In genomic region chr10:89352039-89352597, GRCh38 we compare ENCODE assay signal across 9 cellular contexts. TPM values are rescaled to one million over a fixed set of nuclear protein-coding genes. Genes with fewer than 3 reads are reported as not detected.
DNase-seq lines count a peak whose midpoint lies in the region; ATAC-seq, FAIRE-seq and TF ChIP-seq lines count a peak whose summit lies in the region.
"Had no signal": no experiment of that assay in that cellular context is flagged by ENCODE, and none has a peak within 500 bp of the region (broad histone marks: within the 10 kb centered on the region; RNA-seq: fewer than 3 reads in every experiment).

No MANE protein-coding gene starts in this region.

- H3K27ac ChIP-seq in K562 (ENCODE audit: extremely low read depth, low read depth, low read length) (peak overlapping the region; percentile 66), left lung (peak overlapping the region; percentile 76 to 94)

- no peaks in the 10 kb centered on the region for H3K79me2 ChIP-seq in K562 (ENCODE audit: control insufficient read depth, insufficient read depth, low read length)

- no peaks in the 10 kb centered on the region for H3K27me3 ChIP-seq in K562 (ENCODE audit: control insufficient read depth in 2 of 2, insufficient read depth in 2 of 2, low read length in 2 of 2)
- no peaks in the 10 kb centered on the region for H3K27me3 ChIP-seq in left lung

- whole genome bisulfite sequencing in K562 (ENCODE audit: insufficient coverage, low coverage, missing lambda C conversion rate), result 9% methylated on average over 6 of the region's 6 CpGs

- TF ChIP-seq EP300 in K562 (IDR thresholded peaks at IDR 0.05; ENCODE audit: low read length), result no peak

- H4K20me1 ChIP-seq in K562 (replicated peaks; ENCODE audit: control insufficient read depth, insufficient read depth, low read length), result no peaks in the 10 kb centered on the region

- no peak for TF ChIP-seq POLR2A in K562 (conservative IDR thresholded peaks at IDR 0.05)

- peak overlapping the region in 1 of 2 experiments; percentile 12; a peak in 1 of 4 replicates for H3K9ac ChIP-seq in K562 (ENCODE audit: insufficient read depth in 1 of 2, low read depth in 2 of 2, low read length in 2 of 2)

- DNase-seq in AG10803 (ENCODE audit: low read depth) (peak; percentile 99), K562 (ENCODE audit: extremely low read depth in 1 of 4, low spot score in 3 of 4) (peak in 2 of 4 experiments; percentile 22 to 35), left lung (peak in 1 of 2 donors; percentile 64), urothelium cell line (ENCODE audit: low spot score) (peak; percentile 42), anterior cingulate cortex (lab: John Stamatoyannopoulos, UW) (no peak), GM13976 (ENCODE audit: low spot score) (no peak)
- DNase-seq: activated naive CD8-positive, alpha-beta T cell treated with anti-CD3 and anti-CD28 coated beads, Interleukin-2, amount 10 ng/mL, durations not matched to agents 7 days and 5 days had no signal

- no peak for TF ChIP-seq RAD21 in K562 (CRISPR knock-in tag; conservative IDR thresholded peaks at IDR 0.05 in 1 of 2, IDR thresholded peaks at IDR 0.05 in 1 of 2)

- H3K4me3 ChIP-seq in AG10803 (ENCODE audit: low read length) (peak overlapping the region; percentile 34), K562 (no peak overlapping the region), left lung (no peak overlapping the region)

- POLR2A ChIA-PET in K562 (lab: Yijun Ruan, JAX), result interaction anchor here (0.6 to 1.0 kb wide), 2 partner anchors 9 to 32 kb away, joined by 3 to 4 read pairs; no protein-coding TSS in a partner anchor

- TF ChIP-seq CTCF in AG10803 (conservative IDR thresholded peaks at IDR 0.05; ENCODE audit: low read length), result no peak
- no peak for TF ChIP-seq CTCF in K562 (IDR thresholded peaks at IDR 0.05 in 2 of 3, conservative IDR thresholded peaks at IDR 0.05 in 1 of 3; ENCODE audit: insufficient read depth in 2 of 3, low read depth in 1 of 3, low read length in 3 of 3)
- TF ChIP-seq CTCF in left lung (IDR thresholded peaks at IDR 0.05), result no peak
- no peak for TF ChIP-seq CTCF in GM13976 (IDR thresholded peaks at IDR 0.05; ENCODE audit: borderline replicate concordance, control extremely low read depth, extremely low read depth, insufficient read depth, missing control alignments)

- peak overlapping the region; percentile 53 for H3K4me2 ChIP-seq in K562 (ENCODE audit: insufficient read depth, low read length)

- FAIRE-seq in K562 (lab: Jason Lieb, UNC) (peak; percentile 61), urothelium cell line (lab: Jason Lieb, UNC) (no peak)

- H3K4me1 ChIP-seq in K562 (replicated peaks in 1 of 2; ENCODE audit: control insufficient read depth in 2 of 2, insufficient read depth in 2 of 2, low read length in 2 of 2) (peaks cover 5 to 30% of the 10 kb centered on the region in 2 experiments; a peak in 4 of 5 replicates), left lung (peaks cover 8 to 34% of the 10 kb centered on the region in 2 donors)

- no TSS peak for BruUV-seq in K562 (replicated peaks; lab: Mats Ljungman, UMichigan)

- intact Hi-C loops in K562 (cut with micrococcal nuclease) (no loop called here), left lung (cut with DNase I) (no loop called here)

- no peaks in the 10 kb centered on the region for H3K36me3 ChIP-seq in K562 (ENCODE audit: control insufficient read depth, insufficient read depth, low read length)
- no peaks in the 10 kb centered on the region for H3K36me3 ChIP-seq in left lung

- in situ Hi-C loops in K562 (cut with MboI), result no loop called here
- in situ Hi-C loops in GM13976 (cut with MboI; ENCODE audit: low sequenced_read_pairs, unreplicated experiment), result no loop called here

- H3K9me1 ChIP-seq in K562 (ENCODE audit: control insufficient read depth, insufficient read depth, low read length), result no peaks in the 10 kb centered on the region

- ATAC-seq in HG02885 (IDR thresholded peaks at IDR 0.05; ENCODE audit: poor library complexity, unreplicated experiment) (peak; percentile 41), K562 (peak; percentile 72), left lung (peak; percentile 84), GM21367 (IDR thresholded peaks at IDR 0.05; ENCODE audit: unreplicated experiment) (no peak)

- peak overlapping the region; percentile 89 for H2AFZ ChIP-seq in K562 (ENCODE audit: low read depth, low read length)

- H3K9me3 ChIP-seq in K562 (replicated peaks; ENCODE audit: control insufficient read depth, insufficient read depth, low read depth, low read length) (no peaks in the 10 kb centered on the region; the same call in 1 of the 2 replicates), left lung (no peaks in the 10 kb centered on the region)

- CTCF ChIA-PET in K562 (lab: Yijun Ruan, JAX; ENCODE audit: low intra/inter-chr PET ratio), result no interaction called here

RNA-seq across cellular contexts. Expression of gene IFIT3, which starts 24.3 kb away (rescaled TPM):
- 0.14 and 0.16 TPM in 2 replicates for total RNA-seq in K562 (2011; cell fraction: chromatin; rRNA removed; ENCODE audit: low replicate concordance)
- total RNA-seq in K562 (2011; cell fraction: nucleolus; rRNA removed), result 0.13 and 0.17 TPM in 2 replicates
- 0.22 TPM in 1 of 2 replicates, not detected in the other for total RNA-seq in K562 (2011; cell fraction: nucleoplasm; rRNA removed)
- total RNA-seq in K562 (2014; rRNA removed) (0.59 and 1.0 TPM in 2 replicates), K562 (2014; rRNA removed; fragmentation: Illumina TruSeq; extraction: Trizol) (1.2 and 1.4 TPM in 2 replicates), K562 (2015; rRNA removed; fragmentation: Illumina TruSeq; extraction: Trizol) (1.7 and 2.2 TPM in 2 replicates), K562 (2021) (0.69 TPM in 2 replicates), left lung (10 to 100 TPM; 36.2 to 48.9 TPM)
- polyA plus RNA-seq in K562 (2011; rRNA removed) (0.35 and 0.55 TPM in 2 replicates), K562 (2014; fragmentation: Illumina TruSeq; extraction: Trizol) (0.84 and 1.1 TPM in 2 replicates), K562 (2014; fragmentation: Nextera tagmentation; extraction: Ambion mirVana) (under 1 TPM; 0.23 to 0.83 TPM), K562 (2014; rRNA removed) (0.58 and 0.77 TPM in 2 replicates)
- 0.07 and 0.25 TPM in 2 replicates for polyA plus RNA-seq in K562 (2011; cell fraction: cytosol; rRNA removed)
- 0.08 TPM in 1 of 2 replicates, not detected in the other for polyA plus RNA-seq in K562 (2011; cell fraction: nucleus; rRNA removed)
- 1.4 and 3.3 TPM in 2 replicates for polyA plus RNA-seq in K562 (2012)
- 0.21 and 0.84 TPM in 2 replicates for polyA minus RNA-seq in K562 (2011; rRNA and poly(A)+ RNA removed)
- not detected in 2 replicates for polyA minus RNA-seq in K562 (2011; cell fraction: cytosol; rRNA and poly(A)+ RNA removed)
- polyA minus RNA-seq in K562 (2011; cell fraction: nucleus; rRNA and poly(A)+ RNA removed), result 0.13 and 0.22 TPM in 2 replicates

RNA-seq across cellular contexts. Expression of gene IFIT1B, which starts 25.7 kb away (rescaled TPM):
- not detected in 2 replicates for total RNA-seq in K562 (2011; cell fraction: chromatin; rRNA removed; ENCODE audit: low replicate concordance)
- total RNA-seq in K562 (2011; cell fraction: nucleolus; rRNA removed), result not detected in 2 replicates
- not detected in 2 replicates for total RNA-seq in K562 (2011; cell fraction: nucleoplasm; rRNA removed)
- total RNA-seq in K562 (2014; rRNA removed) (not detected in 2 replicates), K562 (2014; rRNA removed; fragmentation: Illumina TruSeq; extraction: Trizol) (not detected in 2 replicates), K562 (2015; rRNA removed; fragmentation: Illumina TruSeq; extraction: Trizol) (not detected in 2 replicates), K562 (2021) (not detected in 2 replicates), left lung (not detected)
- polyA plus RNA-seq in K562 (2011; rRNA removed) (not detected in 2 replicates), K562 (2014; fragmentation: Illumina TruSeq; extraction: Trizol) (not detected in 2 replicates), K562 (2014; fragmentation: Nextera tagmentation; extraction: Ambion mirVana) (not detected), K562 (2014; rRNA removed) (not detected in 2 replicates)
- polyA plus RNA-seq in K562 (2011; cell fraction: cytosol; rRNA removed), result not detected in 2 replicates
- polyA plus RNA-seq in K562 (2011; cell fraction: nucleus; rRNA removed), result not detected in 2 replicates
- polyA plus RNA-seq in K562 (2012), result not detected in 2 replicates
- polyA minus RNA-seq in K562 (2011; rRNA and poly(A)+ RNA removed), result not detected in 2 replicates
- polyA minus RNA-seq in K562 (2011; cell fraction: cytosol; rRNA and poly(A)+ RNA removed), result not detected in 2 replicates
- polyA minus RNA-seq in K562 (2011; cell fraction: nucleus; rRNA and poly(A)+ RNA removed), result not detected in 2 replicates
- total RNA-seq: activated naive CD8-positive, alpha-beta T cell treated with anti-CD3 and anti-CD28 coated beads, Interleukin-2, amount 10 ng/mL, durations not matched to agents 7 days and 5 days had no signal

RNA-seq across cellular contexts. Expression of gene IFIT1, which starts 40.3 kb away (rescaled TPM):
- total RNA-seq in K562 (2011; cell fraction: chromatin; rRNA removed; ENCODE audit: low replicate concordance), result not detected in 2 replicates
- total RNA-seq in K562 (2011; cell fraction: nucleolus; rRNA removed), result not detected in 2 replicates
- not detected in 2 replicates for total RNA-seq in K562 (2011; cell fraction: nucleoplasm; rRNA removed)
- total RNA-seq in K562 (2014; rRNA removed), result 0.09 TPM in 1 of 2 replicates, not detected in the other
- total RNA-seq in K562 (2014; rRNA removed; fragmentation: Illumina TruSeq; extraction: Trizol), result 0.13 and 0.18 TPM in 2 replicates
- 0.23 and 0.40 TPM in 2 replicates for total RNA-seq in K562 (2015; rRNA removed; fragmentation: Illumina TruSeq; extraction: Trizol)
- total RNA-seq in K562 (2021), result 0.09 and 0.25 TPM in 2 replicates
- 0.06 and 0.07 TPM in 2 replicates for polyA plus RNA-seq in K562 (2011; rRNA removed)
- 0.04 TPM in 1 of 2 replicates, not detected in the other for polyA plus RNA-seq in K562 (2011; cell fraction: cytosol; rRNA removed)
- not detected in 2 replicates for polyA plus RNA-seq in K562 (2011; cell fraction: nucleus; rRNA removed)
- 0.08 and 0.14 TPM in 2 replicates for polyA plus RNA-seq in K562 (2012)
- polyA plus RNA-seq in K562 (2014; fragmentation: Illumina TruSeq; extraction: Trizol), result 0.10 and 0.18 TPM in 2 replicates
- polyA plus RNA-seq in K562 (2014; fragmentation: Nextera tagmentation; extraction: Ambion mirVana), result under 1 TPM; 0.18 TPM
- polyA plus RNA-seq in K562 (2014; rRNA removed), result 0.03 TPM in 1 of 2 replicates, not detected in the other
- polyA minus RNA-seq in K562 (2011; rRNA and poly(A)+ RNA removed), result 0.09 TPM in 1 of 2 replicates, not detected in the other
- polyA minus RNA-seq in K562 (2011; cell fraction: cytosol; rRNA and poly(A)+ RNA removed), result not detected in 2 replicates
- polyA minus RNA-seq in K562 (2011; cell fraction: nucleus; rRNA and poly(A)+ RNA removed), result not detected in 2 replicates
- 10 to 100 TPM; 30.7 to 34.8 TPM for total RNA-seq in left lung

RNA-seq across cellular contexts. Expression of gene IFIT2, which starts 50.3 kb away (rescaled TPM):
- total RNA-seq in K562 (2011; cell fraction: chromatin; rRNA removed; ENCODE audit: low replicate concordance), result not detected in 2 replicates
- total RNA-seq in K562 (2011; cell fraction: nucleolus; rRNA removed), result not detected in 2 replicates
- not detected in 2 replicates for total RNA-seq in K562 (2011; cell fraction: nucleoplasm; rRNA removed)
- total RNA-seq in K562 (2014; rRNA removed) (0.09 TPM in 1 of 2 replicates, not detected in the other), K562 (2014; rRNA removed; fragmentation: Illumina TruSeq; extraction: Trizol) (0.10 and 0.18 TPM in 2 replicates), K562 (2015; rRNA removed; fragmentation: Illumina TruSeq; extraction: Trizol) (0.25 and 0.26 TPM in 2 replicates), K562 (2021) (0.11 TPM in 2 replicates), left lung (10 to 100 TPM; 18.7 to 26.1 TPM)
- polyA plus RNA-seq in K562 (2011; rRNA removed) (0.03 TPM in 1 of 2 replicates, not detected in the other), K562 (2014; fragmentation: Illumina TruSeq; extraction: Trizol) (0.03 and 0.08 TPM in 2 replicates), K562 (2014; fragmentation: Nextera tagmentation; extraction: Ambion mirVana) (under 1 TPM; 0.08 to 0.14 TPM), K562 (2014; rRNA removed) (0.09 TPM in 1 of 2 replicates, not detected in the other)
- 0.01 TPM in 1 of 2 replicates, not detected in the other for polyA plus RNA-seq in K562 (2011; cell fraction: cytosol; rRNA removed)
- polyA plus RNA-seq in K562 (2011; cell fraction: nucleus; rRNA removed), result not detected in 2 replicates
- 0.10 and 0.30 TPM in 2 replicates for polyA plus RNA-seq in K562 (2012)
- 0.11 TPM in 1 of 2 replicates, not detected in the other for polyA minus RNA-seq in K562 (2011; rRNA and poly(A)+ RNA removed)
- not detected in 2 replicates for polyA minus RNA-seq in K562 (2011; cell fraction: cytosol; rRNA and poly(A)+ RNA removed)
- 0.11 TPM in 1 of 2 replicates, not detected in the other for polyA minus RNA-seq in K562 (2011; cell fraction: nucleus; rRNA and poly(A)+ RNA removed)

Comparison
In these comparisons a context has a peak if more than half of its experiments do, and no peak if none do; other contexts are left out.
1. DNase-seq: peak in AG10803 (single experiment) and urothelium cell line (single experiment); none in anterior cingulate cortex (0 of 58) and GM13976 (single experiment).
2. RNA of gene IFIT3, which starts 24.3 kb away (total RNA-seq): 36.2 to 48.9 TPM in left lung; 0.13 to 2.2 TPM in K562; every median in the first group is over 10 times any median in the second.
3. RNA of gene IFIT1, which starts 40.3 kb away (total RNA-seq): 30.7 to 34.8 TPM in left lung; 0.09 to 0.40 TPM in K562; every median in the first group is over 10 times any median in the second.